33 cellular contexts compared by ENCODE assay signal in genomic region chr4:176031927-176032326, GRCh38.
"Had no signal": no experiment of that assay in that cellular context is flagged by ENCODE, and none has a peak within 500 bp of the region (broad histone marks: within the 10 kb centered on the region; RNA-seq: fewer than 3 reads in every experiment).

No MANE protein-coding gene starts in this region.

- FAIRE-seq: astrocyte, endothelial cell of umbilical vein, frontal cortex, islet of Langerhans, small intestine had no signal

- H3K9me3 ChIP-seq: esophagus muscularis mucosa, psoas muscle, sigmoid colon, thoracic aorta, uterus had no signal

- H3K27me3 ChIP-seq: brain microvascular endothelial cell, esophagus muscularis mucosa, sigmoid colon, uterus had no signal

- H3K9me3 Mint-ChIP-seq: activated CD4-positive, alpha-beta T cell treated with anti-CD3 and anti-CD28 coated beads, Interleukin-2, amount 10 ng/mL, durations not matched to agents 7 days and 5 days; activated CD8-positive, alpha-beta T cell treated with anti-CD3 and anti-CD28 coated beads for 36 hours; activated T-cell treated with anti-CD3 and anti-CD28 coated beads, Interleukin-2, amount 50 U/mL, for 4 hours; activated T-helper 17 cell treated with anti-CD3 and anti-CD28 coated beads, Interleukin-2, amount 50 U/mL, for 72 hours; stimulated activated effector memory CD8-positive, alpha-beta T cell treated with anti-CD3 and anti-CD28 coated beads, Interleukin-12 subunit alpha, Interleukin-12 subunit beta, amount 100 ng/mL, for 72 hours; stimulated activated naive CD8-positive, alpha-beta T cell treated with anti-CD3 and anti-CD28 coated beads, Interleukin-15, Interleukin-2, amounts not matched to agents 100 ng/mL and 50 ng/mL, for 24 hours; type B pancreatic cell; WTC11 had no signal

- H2AFZ ChIP-seq: parathyroid adenoma had no signal

- H3K27ac ChIP-seq: brain microvascular endothelial cell, parathyroid adenoma, psoas muscle, sigmoid colon, thoracic aorta, uterus had no signal

- H3K27me3 Mint-ChIP-seq: activated CD4-positive, alpha-beta T cell treated with anti-CD3 and anti-CD28 coated beads, Interleukin-2, amount 10 ng/mL, durations not matched to agents 7 days and 5 days; activated CD8-positive, alpha-beta T cell treated with anti-CD3 and anti-CD28 coated beads for 36 hours had no signal

- H3K4me3 ChIP-seq: esophagus muscularis mucosa, psoas muscle, sigmoid colon, thoracic aorta, uterus had no signal

- H3K36me3 Mint-ChIP-seq: naive thymus-derived CD4-positive, alpha-beta T cell; stimulated activated effector memory CD8-positive, alpha-beta T cell treated with anti-CD3 and anti-CD28 coated beads, Interleukin-12 subunit alpha, Interleukin-12 subunit beta, amount 100 ng/mL, for 72 hours; type B pancreatic cell; WTC11 had no signal

- H3K36me3 ChIP-seq: brain microvascular endothelial cell, esophagus muscularis mucosa, sigmoid colon, thoracic aorta, uterus had no signal

- H3K4me3 Mint-ChIP-seq: activated CD4-positive, alpha-beta T cell treated with anti-CD3 and anti-CD28 coated beads, Interleukin-2, amount 10 ng/mL, durations not matched to agents 7 days and 5 days; activated CD8-positive, alpha-beta T cell treated with anti-CD3 and anti-CD28 coated beads for 36 hours; activated T-cell treated with anti-CD3 and anti-CD28 coated beads, Interleukin-2, amount 50 U/mL, for 4 hours; activated T-helper 17 cell treated with anti-CD3 and anti-CD28 coated beads, Interleukin-2, amount 50 U/mL, for 72 hours; naive thymus-derived CD4-positive, alpha-beta T cell; stimulated activated effector memory CD8-positive, alpha-beta T cell treated with anti-CD3 and anti-CD28 coated beads, Interleukin-12 subunit alpha, Interleukin-12 subunit beta, amount 100 ng/mL, for 72 hours; stimulated activated naive CD8-positive, alpha-beta T cell treated with anti-CD3 and anti-CD28 coated beads, Interleukin-15, Interleukin-2, amounts not matched to agents 100 ng/mL and 50 ng/mL, for 24 hours; type B pancreatic cell; WTC11 had no signal

- H3K9ac ChIP-seq: parathyroid adenoma had no signal

- DNase-seq: activated CD4-positive, alpha-beta T cell treated with anti-CD3 and anti-CD28 coated beads for 1 hour; activated CD4-positive, alpha-beta T cell treated with anti-CD3 and anti-CD28 coated beads, Interleukin-2, amount 10 ng/mL, durations not matched to agents 7 days and 5 days; activated CD8-positive, alpha-beta T cell treated with anti-CD3 and anti-CD28 coated beads for 36 hours; activated gamma-delta T cell treated with Interleukin-2 at 50 U/mL for 16 hours; activated naive CD4-positive, alpha-beta T cell treated with anti-CD3 and anti-CD28 coated beads, Interleukin-2, amount 50 U/mL, for 16 hours; activated T-cell treated with anti-CD3 and anti-CD28 coated beads, Interleukin-2, amount 50 U/mL, for 4 hours; amniotic stem cell; brain microvascular endothelial cell; central memory CD4-positive, alpha-beta T cell; glutamatergic neuron; left cardiac atrium; left ventricle myocardium superior; midbrain; naive thymus-derived CD4-positive, alpha-beta T cell; nucleus accumbens; psoas muscle; sigmoid colon; small intestine; stimulated activated CD4-positive, alpha-beta T cell treated with anti-CD3 and anti-CD28 coated beads, Interleukin-4, amount 100 ng/mL, for 24 hours; T1000; uterus had no signal

- H3K4me1 ChIP-seq: parathyroid adenoma, psoas muscle, uterus had no signal

- H3K27ac Mint-ChIP-seq: activated CD4-positive, alpha-beta T cell treated with anti-CD3 and anti-CD28 coated beads, Interleukin-2, amount 10 ng/mL, durations not matched to agents 7 days and 5 days; activated CD8-positive, alpha-beta T cell treated with anti-CD3 and anti-CD28 coated beads for 36 hours; activated T-helper 17 cell treated with anti-CD3 and anti-CD28 coated beads, Interleukin-2, amount 50 U/mL, for 72 hours; naive thymus-derived CD4-positive, alpha-beta T cell; stimulated activated effector memory CD8-positive, alpha-beta T cell treated with anti-CD3 and anti-CD28 coated beads, Interleukin-12 subunit alpha, Interleukin-12 subunit beta, amount 100 ng/mL, for 72 hours; stimulated activated naive CD8-positive, alpha-beta T cell treated with anti-CD3 and anti-CD28 coated beads, Interleukin-15, Interleukin-2, amounts not matched to agents 100 ng/mL and 50 ng/mL, for 24 hours; type B pancreatic cell; WTC11 had no signal

- H3K4me1 Mint-ChIP-seq: activated CD4-positive, alpha-beta T cell treated with anti-CD3 and anti-CD28 coated beads, Interleukin-2, amount 10 ng/mL, durations not matched to agents 7 days and 5 days; activated T-helper 17 cell treated with anti-CD3 and anti-CD28 coated beads, Interleukin-2, amount 50 U/mL, for 72 hours; naive thymus-derived CD4-positive, alpha-beta T cell; stimulated activated effector memory CD8-positive, alpha-beta T cell treated with anti-CD3 and anti-CD28 coated beads, Interleukin-12 subunit alpha, Interleukin-12 subunit beta, amount 100 ng/mL, for 72 hours; WTC11 had no signal

- H3K79me2 ChIP-seq: parathyroid adenoma had no signal
